Comparison of ENCODE assay signal across 20 cellular contexts in genomic region chr3:186124618-186125017, GRCh38. TPM values are rescaled to one million over a fixed set of nuclear protein-coding genes. Genes with fewer than 3 reads are reported as not detected.
DNase-seq lines count a peak whose midpoint lies in the region; ATAC-seq, FAIRE-seq and TF ChIP-seq lines count a peak whose summit lies in the region.
"Had no signal": no experiment of that assay in that cellular context is flagged by ENCODE, and none has a peak within 500 bp of the region (broad histone marks: within the 10 kb centered on the region; RNA-seq: fewer than 3 reads in every experiment).

No MANE protein-coding gene starts in this region.

- 50% methylated on average over 5 of the region's 5 CpGs for WGBS in smooth muscle cell (ENCODE audit: low lambda C conversion rate)

- peak overlapping the region; percentile 25 for H2AFZ ChIP-seq in keratinocyte (ENCODE audit: control insufficient read depth, low read length)
- peak overlapping the region; percentile 1 for H2AFZ ChIP-seq in smooth muscle cell (ENCODE audit: low read depth)
- H2AFZ ChIP-seq: parathyroid adenoma had no signal

- no peaks in the 10 kb centered on the region for H3K9me1 ChIP-seq in keratinocyte (ENCODE audit: control insufficient read depth, extremely low read depth, insufficient read depth, low read length)

- no peaks in the 10 kb centered on the region for H3K36me3 ChIP-seq in SJCRH30
- H3K36me3 ChIP-seq in keratinocyte (ENCODE audit: control insufficient read depth in 2 of 2, extremely low read depth in 1 of 2, insufficient read depth in 2 of 2, low read length in 2 of 2) = no peaks in the 10 kb centered on the region
- H3K36me3 ChIP-seq in smooth muscle cell (ENCODE audit: low read depth) = no peaks in the 10 kb centered on the region
- H3K36me3 ChIP-seq: ascending aorta, heart right ventricle, thoracic aorta had no signal

- H3K4me2 ChIP-seq in keratinocyte (ENCODE audit: control insufficient read depth, extremely low read depth, insufficient read depth, low read depth, low read length) (no peak overlapping the region), smooth muscle cell (no peak overlapping the region)

- peak overlapping the region; percentile 22; the same call in 1 of the 2 replicates for H3K4me3 ChIP-seq in SJCRH30
- no peak overlapping the region for H3K4me3 ChIP-seq in keratinocyte (ENCODE audit: control insufficient read depth in 2 of 3, extremely low read depth in 1 of 3, insufficient read depth in 2 of 3, low read depth in 1 of 3, low read length in 3 of 3)
- no peak overlapping the region for H3K4me3 ChIP-seq in smooth muscle cell
- H3K4me3 ChIP-seq: ascending aorta, heart right ventricle, thoracic aorta had no signal

- H4K20me1 ChIP-seq in keratinocyte (ENCODE audit: control insufficient read depth, extremely low read depth, insufficient read depth, low read length) (no peaks in the 10 kb centered on the region), smooth muscle cell (ENCODE audit: low read depth) (no peaks in the 10 kb centered on the region)

- TF ChIP-seq CTCF in keratinocyte (optimal IDR thresholded peaks at IDR 0.05 in 1 of 3, IDR thresholded peaks at IDR 0.05 in 1 of 3, conservative IDR thresholded peaks at IDR 0.05 in 1 of 3; ENCODE audit: extremely low read depth in 1 of 3, insufficient read depth in 2 of 3, low read length in 3 of 3) = no peak
- no peak for TF ChIP-seq CTCF in smooth muscle cell (IDR thresholded peaks at IDR 0.05; ENCODE audit: borderline replicate concordance, insufficient read depth, poor library complexity, severe bottlenecking)

- FAIRE-seq in keratinocyte (lab: Jason Lieb, UNC) (no peak), frontal cortex (lab: Jason Lieb, UNC) (no peak)
- FAIRE-seq: TTC549 had no signal

- peak overlapping the region; percentile 84 for H3K27ac ChIP-seq in SJCRH30
- H3K27ac ChIP-seq in keratinocyte (ENCODE audit: control insufficient read depth, insufficient read depth, low read length) = no peak overlapping the region
- H3K27ac ChIP-seq in smooth muscle cell (ENCODE audit: low read depth) = no peak overlapping the region
- H3K27ac ChIP-seq: ascending aorta, heart right ventricle, parathyroid adenoma, thoracic aorta had no signal

- no peaks in the 10 kb centered on the region for H3K27me3 ChIP-seq in SJCRH30
- H3K27me3 ChIP-seq in keratinocyte (ENCODE audit: control insufficient read depth, extremely low read depth, insufficient read depth, low read length) = no peaks in the 10 kb centered on the region
- no peaks in the 10 kb centered on the region for H3K27me3 ChIP-seq in smooth muscle cell (ENCODE audit: low read depth)
- H3K27me3 ChIP-seq: ascending aorta had no signal

- H3K4me1 ChIP-seq in SJCRH30 = peaks cover 36% of the 10 kb centered on the region
- peaks cover 20% of the 10 kb centered on the region for H3K4me1 ChIP-seq in keratinocyte (ENCODE audit: control insufficient read depth, extremely low read depth, insufficient read depth, low read length)
- no peaks in the 10 kb centered on the region for H3K4me1 ChIP-seq in smooth muscle cell (ENCODE audit: low read depth)
- H3K4me1 ChIP-seq: ascending aorta, parathyroid adenoma had no signal

- no peaks in the 10 kb centered on the region for H3F3A ChIP-seq in smooth muscle cell (ENCODE audit: low read depth)

- DNase-seq in NCI-H2029 (lab: John Stamatoyannopoulos, UW) (peak; percentile 59), SJCRH30 (peak; percentile 55 to 71), keratinocyte (ENCODE audit: low read depth, low spot score) (no peak), smooth muscle cell (lab: John Stamatoyannopoulos, UW; ENCODE audit: unreplicated experiment) (no peak), frontal cortex (ENCODE audit: low spot score in 2 of 2) (no peak)
- DNase-seq: CD4-positive, alpha-beta memory T cell; DND-41; heart right ventricle; immature natural killer cell; naive B cell; NCI-H526; stimulated activated CD4-positive, alpha-beta T cell treated with anti-CD3 and anti-CD28 coated beads, Interleukin-1b, Interleukin-23, amount 100 ng/mL, for 48 hours; stimulated activated naive B cell treated with anti-CD40 and anti-IgM and Interleukin-4, amounts not matched to agents 10 μg/mL and 1 μg/mL and 100 μg/mL, for 72 hours had no signal

- no peaks in the 10 kb centered on the region for H3K79me2 ChIP-seq in keratinocyte (ENCODE audit: control insufficient read depth, insufficient read depth, low read length)
- H3K79me2 ChIP-seq in smooth muscle cell (ENCODE audit: low read depth) = no peaks in the 10 kb centered on the region
- H3K79me2 ChIP-seq: parathyroid adenoma had no signal

- H3K9ac ChIP-seq in keratinocyte (ENCODE audit: control insufficient read depth, extremely low read depth, insufficient read depth, low read length) = no peak overlapping the region
- H3K9ac ChIP-seq in smooth muscle cell (ENCODE audit: low read depth) = no peak overlapping the region
- H3K9ac ChIP-seq: parathyroid adenoma had no signal

- ATAC-seq in GM19455 (IDR thresholded peaks at IDR 0.05; ENCODE audit: unreplicated experiment) (no peak), HG03521 (IDR thresholded peaks at IDR 0.05; ENCODE audit: unreplicated experiment) (no peak)
- ATAC-seq: HCT116; heart right ventricle; stimulated activated naive B cell treated with anti-CD40 and anti-IgM and Interleukin-4, amounts not matched to agents 10 μg/mL and 1 μg/mL and 100 μg/mL, for 72 hours had no signal

- H3K9me3 ChIP-seq in SJCRH30 (replicated peaks) (no peaks in the 10 kb centered on the region), keratinocyte (ENCODE audit: control insufficient read depth, low read depth, low read length) (no peaks in the 10 kb centered on the region), smooth muscle cell (replicated peaks; ENCODE audit: low read depth) (no peaks in the 10 kb centered on the region)
- H3K9me3 ChIP-seq: ascending aorta, heart right ventricle, thoracic aorta had no signal

- dilution Hi-C loops in keratinocyte (cut with MboI; ENCODE audit: extremely low pct_ligation_motif_present, low sequenced_read_pairs) = no loop called here

RNA-seq across cellular contexts. Expression of gene ETV5, which starts 15.7 kb away (rescaled TPM):
- total RNA-seq in SJCRH30 (2014; rRNA removed; shearing (Covaris generic)) = 62.8 and 64.7 TPM in 2 replicates
- polyA plus RNA-seq in keratinocyte = 13.8 to 49.7 TPM (median 28.7 TPM) in 3 replicates
- polyA plus RNA-seq in keratinocyte (2011; ENCODE audit: low read depth) = 2.3 TPM
- polyA plus RNA-seq in keratinocyte (2011; cell fraction: cytosol; rRNA removed) = 28.2 and 38.5 TPM in 2 replicates
- polyA plus RNA-seq in keratinocyte (2011; cell fraction: nucleus; rRNA removed) = 40.6 and 41.3 TPM in 2 replicates
- 5.5 and 37.9 TPM in 2 replicates for polyA plus RNA-seq in keratinocyte (2012; ENCODE audit: low replicate concordance)
- 35.9 to 125 TPM (median 43.1 TPM) in 3 replicates for polyA minus RNA-seq in keratinocyte
- 52.4 TPM for polyA minus RNA-seq in keratinocyte (2011; cell fraction: cytosol; rRNA and poly(A)+ RNA removed)
- polyA minus RNA-seq in keratinocyte (2011; cell fraction: nucleus; rRNA and poly(A)+ RNA removed) = 36.4 and 48.9 TPM in 2 replicates
- 29.8 and 51.8 TPM in 2 replicates for total RNA-seq in smooth muscle cell
- polyA plus RNA-seq in smooth muscle cell = 23.3 and 32.6 TPM in 2 replicates
- 25.7 TPM for total RNA-seq in frontal cortex
- polyA plus RNA-seq: CD4-positive, alpha-beta memory T cell had no signal

Comparison
In these comparisons a context has a peak if more than half of its experiments do, and no peak if none do; other contexts are left out.
1. DNase-seq: peak in NCI-H2029 (single experiment) and SJCRH30 (2 of 2); none in keratinocyte (single experiment), smooth muscle cell (single experiment) and frontal cortex (0 of 2).